Comparison of ENCODE assay signal across 8 cellular contexts in genomic region chr2:128315829-128316776, GRCh38. TPM values are rescaled to one million over a fixed set of nuclear protein-coding genes. Genes with fewer than 3 reads are reported as not detected.
DNase-seq lines count a peak whose midpoint lies in the region; ATAC-seq and TF ChIP-seq lines count a peak whose summit lies in the region.

No MANE protein-coding gene starts in this region.

- peaks cover 0 to 6% of the 10 kb centered on the region in 2 donors for H3K36me3 ChIP-seq in gastroesophageal sphincter
- no peaks in the 10 kb centered on the region for H3K36me3 ChIP-seq in uterus

- H3K27ac ChIP-seq in right cardiac atrium (ENCODE audit: low read length) (no peak overlapping the region), gastroesophageal sphincter (no peak overlapping the region), uterus (no peak overlapping the region)

- H3K9me3 ChIP-seq in right cardiac atrium (ENCODE audit: control insufficient read depth, low read length) = no peaks in the 10 kb centered on the region
- H3K9me3 ChIP-seq in gastroesophageal sphincter = no peaks in the 10 kb centered on the region
- no peaks in the 10 kb centered on the region for H3K9me3 ChIP-seq in uterus

- WGBS in right cardiac atrium = 75% methylated on average over 20 of the region's 20 CpGs
- WGBS in gastroesophageal sphincter (ENCODE audit: low coverage in 1 of 2), 2 donors = 50 to 79% methylated on average over 2 of the region's 20 CpGs

- intact Hi-C loops in activated CD4-positive, alpha-beta T cell treated with anti-CD3 and anti-CD28 coated beads for 36 hours (cut with DNase I, micrococcal nuclease) = loop anchor here (2.0 to 10.0 kb wide), 2 partner anchors 137 to 141 kb away; no protein-coding TSS in a partner anchor
- intact Hi-C loops in right cardiac atrium (cut with DNase I) (loop anchor here in 2 of 4 donors (10.0 kb wide), 1 partner anchor 141 kb away; no protein-coding TSS in a partner anchor), uterus (cut with DNase I; ENCODE audit: low total_unique reads) (no loop called here)

- peak; percentile 41 for DNase-seq in activated CD4-positive, alpha-beta T cell treated with anti-CD3 and anti-CD28 coated beads for 36 hours
- no peak for DNase-seq in activated CD4-positive, alpha-beta T cell treated with anti-CD3 and anti-CD28 coated beads for 4 hours
- DNase-seq in activated naive CD4-positive, alpha-beta T cell treated with anti-CD3 and anti-CD28 coated beads, Interleukin-2, amount 50 U/mL, for 16 hours = peak; percentile 8
- DNase-seq in right cardiac atrium = peak; percentile 16 to 51 (median 47)
- DNase-seq in skeletal muscle cell (ENCODE audit: low read depth) = no peak
- no peak for DNase-seq in uterus
- DNase-seq in NCI-H446 treated with DMSO at 0.1 percent for 48 hours (lab: John Stamatoyannopoulos, UW) = no peak

- TF ChIP-seq POLR2A in gastroesophageal sphincter (IDR thresholded peaks at IDR 0.05) = no peak
- no peak for TF ChIP-seq POLR2A in uterus (IDR thresholded peaks at IDR 0.05)

- no peak for TF ChIP-seq CTCF in gastroesophageal sphincter (IDR thresholded peaks at IDR 0.05)
- no peak for TF ChIP-seq CTCF in uterus (IDR thresholded peaks at IDR 0.05)

- H3K4me3 Mint-ChIP-seq in activated CD4-positive, alpha-beta T cell treated with anti-CD3 and anti-CD28 coated beads for 36 hours = peak overlapping the region; percentile 78

- no peak for TF ChIP-seq EP300 in gastroesophageal sphincter (IDR thresholded peaks at IDR 0.05)

- no peaks in the 10 kb centered on the region for H3K27me3 Mint-ChIP-seq in activated CD4-positive, alpha-beta T cell treated with anti-CD3 and anti-CD28 coated beads for 36 hours

- H3K27me3 ChIP-seq in right cardiac atrium (ENCODE audit: control insufficient read depth, insufficient read depth) (no peaks in the 10 kb centered on the region), gastroesophageal sphincter (no peaks in the 10 kb centered on the region), uterus (no peaks in the 10 kb centered on the region)

- H3K4me1 ChIP-seq in right cardiac atrium (ENCODE audit: control insufficient read depth, insufficient read depth, low read length) (peaks cover 3% of the 10 kb centered on the region), gastroesophageal sphincter (peaks cover 0 to 76% (median 29%) of the 10 kb centered on the region in 3 donors), uterus (peaks cover 0 to 4% of the 10 kb centered on the region in 2 donors)

- H3K27ac Mint-ChIP-seq in activated CD4-positive, alpha-beta T cell treated with anti-CD3 and anti-CD28 coated beads for 36 hours = no peak overlapping the region

- POLR2A ChIA-PET in activated CD4-positive, alpha-beta T cell treated with anti-CD3 and anti-CD28 coated beads for 36 hours (lab: Charles Lee) = no interaction called here

- H3K4me3 ChIP-seq in right cardiac atrium (ENCODE audit: low read length) (no peak overlapping the region), skeletal muscle cell (ENCODE audit: low read depth, low read length) (peak overlapping the region; percentile 81), gastroesophageal sphincter (peak overlapping the region in 1 of 2 donors; percentile 83), uterus (peak overlapping the region in 1 of 2 donors; percentile 81)

- H3K36me3 Mint-ChIP-seq in activated CD4-positive, alpha-beta T cell treated with anti-CD3 and anti-CD28 coated beads for 36 hours (ENCODE audit: low read depth) = peaks cover 13% of the 10 kb centered on the region

- H3K4me1 Mint-ChIP-seq in activated CD4-positive, alpha-beta T cell treated with anti-CD3 and anti-CD28 coated beads for 36 hours = peaks cover 39% of the 10 kb centered on the region

- no peak for ATAC-seq in activated CD4-positive, alpha-beta T cell treated with anti-CD3 and anti-CD28 coated beads for 36 hours
- ATAC-seq in right cardiac atrium (no peak), gastroesophageal sphincter (no peak)

- H3K9me3 Mint-ChIP-seq in activated CD4-positive, alpha-beta T cell treated with anti-CD3 and anti-CD28 coated beads for 36 hours (ENCODE audit: low read depth) = no peaks in the 10 kb centered on the region

- CTCF ChIA-PET in activated CD4-positive, alpha-beta T cell treated with anti-CD3 and anti-CD28 coated beads for 36 hours (lab: Charles Lee) = interaction anchor here (0.7 kb wide), 1 partner anchor 137 kb away, joined by 3 read pairs; no protein-coding TSS in a partner anchor

RNA-seq across cellular contexts. Expression of gene HS6ST1, which starts 2.6 kb away (rescaled TPM):
- 10 to 100 TPM; 12.8 to 13.8 TPM for total RNA-seq in activated CD4-positive, alpha-beta T cell treated with anti-CD3 and anti-CD28 coated beads for 36 hours
- total RNA-seq in right cardiac atrium (10 to 100 TPM; 13.3 to 28.4 (median 21.1) TPM), gastroesophageal sphincter (10 to 100 TPM; 20.5 to 43.6 (median 32.1) TPM), uterus (100 to 1,000 TPM in 1 of 4 donors, 10 to 100 TPM in 3; 22.7 to 198 (median 37.4) TPM)
- polyA plus RNA-seq in right cardiac atrium = 19.8 TPM

Comparison
In these comparisons a context has a peak if more than half of its experiments do, and no peak if none do; other contexts are left out.
1. DNase-seq: peak in activated CD4-positive, alpha-beta T cell treated with anti-CD3 and anti-CD28 coated beads for 36 hours (single experiment), activated naive CD4-positive, alpha-beta T cell treated with anti-CD3 and anti-CD28 coated beads, Interleukin-2, amount 50 U/mL, for 16 hours (single experiment) and right cardiac atrium (3 of 3); none in activated CD4-positive, alpha-beta T cell treated with anti-CD3 and anti-CD28 coated beads for 4 hours (0 of 2), skeletal muscle cell (single experiment), uterus (0 of 2) and NCI-H446 treated with DMSO at 0.1 percent for 48 hours (single experiment).